26 cellular contexts compared by ENCODE assay signal in the genomic region with DNA sequence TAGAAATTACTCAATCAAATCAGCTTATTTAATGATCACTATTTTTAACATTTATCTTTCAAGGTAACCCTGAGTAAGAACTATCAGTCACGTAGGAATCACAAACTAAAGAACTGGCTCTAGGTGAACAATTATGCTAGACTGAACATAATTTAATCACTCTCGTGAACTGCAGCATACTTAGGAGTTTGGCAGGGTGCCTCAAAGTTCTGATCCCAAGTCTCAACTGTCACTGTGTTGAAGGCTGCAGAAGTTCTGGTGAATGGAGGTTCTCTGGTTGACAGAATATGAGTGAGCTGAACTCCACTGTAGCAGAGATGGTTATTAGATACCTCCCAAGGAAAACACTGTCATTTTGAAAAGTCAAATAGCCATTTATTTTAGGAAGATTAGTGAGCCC.
"Had no signal": no experiment of that assay in that cellular context is flagged by ENCODE, and none has a peak within 500 bp of the region (broad histone marks: within the 10 kb centered on the region; RNA-seq: fewer than 3 reads in every experiment).

No MANE protein-coding gene starts in this region.

- ATAC-seq: activated CD4-positive, alpha-beta T cell treated with anti-CD3 and anti-CD28 coated beads for 36 hours; activated T-cell treated with anti-CD3 and anti-CD28 coated beads, Interleukin-2, amount 50 U/mL, for 4 hours; activated T-helper 17 cell treated with anti-CD3 and anti-CD28 coated beads, Interleukin-2, amount 50 U/mL, for 72 hours; effector memory CD8-positive, alpha-beta T cell; gastroesophageal sphincter had no signal

- H3K4me3 Mint-ChIP-seq: activated CD4-positive, alpha-beta memory T cell treated with anti-CD3 and anti-CD28 coated beads for 36 hours; activated CD4-positive, alpha-beta T cell treated with anti-CD3 and anti-CD28 coated beads for 36 hours; activated CD4-positive, alpha-beta T cell treated with anti-CD3 and anti-CD28 coated beads, Interleukin-2, amount 10 ng/mL, durations not matched to agents 24 days and 14 days; activated naive CD8-positive, alpha-beta T cell; activated T-cell treated with anti-CD3 and anti-CD28 coated beads, Interleukin-2, amount 50 U/mL, for 4 hours; activated T-helper 17 cell treated with anti-CD3 and anti-CD28 coated beads, Interleukin-2, amount 50 U/mL, for 72 hours; dendritic cell treated with granulocyte-macrophage colony-stimulating factor and Interleukin-4, amounts not matched to agents 40 ng/mL and 50 ng/mL, for 4 days; effector memory CD8-positive, alpha-beta T cell had no signal

- H3K27ac ChIP-seq: coronary artery, epithelial cell of prostate, esophagus squamous epithelium, gastroesophageal sphincter had no signal

- H3K9me3 Mint-ChIP-seq: activated CD4-positive, alpha-beta T cell treated with anti-CD3 and anti-CD28 coated beads, Interleukin-2, amount 10 ng/mL, durations not matched to agents 24 days and 14 days; activated T-helper 17 cell treated with anti-CD3 and anti-CD28 coated beads, Interleukin-2, amount 50 U/mL, for 72 hours; dendritic cell treated with granulocyte-macrophage colony-stimulating factor and Interleukin-4, amounts not matched to agents 40 ng/mL and 50 ng/mL, for 4 days; effector memory CD8-positive, alpha-beta T cell had no signal

- H3K27ac Mint-ChIP-seq: activated CD4-positive, alpha-beta memory T cell treated with anti-CD3 and anti-CD28 coated beads for 36 hours; activated CD4-positive, alpha-beta T cell treated with anti-CD3 and anti-CD28 coated beads for 36 hours; activated CD4-positive, alpha-beta T cell treated with anti-CD3 and anti-CD28 coated beads, Interleukin-2, amount 10 ng/mL, durations not matched to agents 24 days and 14 days; activated naive CD8-positive, alpha-beta T cell; activated T-helper 17 cell treated with anti-CD3 and anti-CD28 coated beads, Interleukin-2, amount 50 U/mL, for 72 hours; dendritic cell treated with granulocyte-macrophage colony-stimulating factor and Interleukin-4, amounts not matched to agents 40 ng/mL and 50 ng/mL, for 4 days; effector memory CD8-positive, alpha-beta T cell had no signal

- H3K9me3 ChIP-seq: gastroesophageal sphincter had no signal

- H3K4me3 ChIP-seq: coronary artery, esophagus squamous epithelium, gastroesophageal sphincter had no signal

- H3K4me1 Mint-ChIP-seq: activated CD4-positive, alpha-beta T cell treated with anti-CD3 and anti-CD28 coated beads for 36 hours; activated CD4-positive, alpha-beta T cell treated with anti-CD3 and anti-CD28 coated beads, Interleukin-2, amount 10 ng/mL, durations not matched to agents 24 days and 14 days; activated T-helper 17 cell treated with anti-CD3 and anti-CD28 coated beads, Interleukin-2, amount 50 U/mL, for 72 hours had no signal

- H3K27me3 Mint-ChIP-seq: activated CD4-positive, alpha-beta memory T cell treated with anti-CD3 and anti-CD28 coated beads for 36 hours; activated CD4-positive, alpha-beta T cell treated with anti-CD3 and anti-CD28 coated beads for 36 hours; activated CD4-positive, alpha-beta T cell treated with anti-CD3 and anti-CD28 coated beads, Interleukin-2, amount 10 ng/mL, durations not matched to agents 24 days and 14 days; activated naive CD8-positive, alpha-beta T cell; activated T-helper 17 cell treated with anti-CD3 and anti-CD28 coated beads, Interleukin-2, amount 50 U/mL, for 72 hours; dendritic cell treated with granulocyte-macrophage colony-stimulating factor and Interleukin-4, amounts not matched to agents 40 ng/mL and 50 ng/mL, for 4 days; effector memory CD8-positive, alpha-beta T cell had no signal

- H3K27me3 ChIP-seq: esophagus squamous epithelium, gastroesophageal sphincter had no signal

- DNase-seq: activated CD4-positive, alpha-beta memory T cell treated with anti-CD3 and anti-CD28 coated beads for 36 hours; activated CD4-positive, alpha-beta T cell treated with anti-CD3 and anti-CD28 coated beads for 36 hours; activated CD4-positive, alpha-beta T cell treated with anti-CD3 and anti-CD28 coated beads, Interleukin-2, amount 10 ng/mL, durations not matched to agents 24 days and 14 days; activated CD4-positive, CD25-positive, alpha-beta regulatory T cell; activated CD4-positive, CD25-positive, alpha-beta regulatory T cell treated with anti-CD3 and anti-CD28 coated beads, Interleukin-2, amount 50 U/mL, for 72 hours; activated CD8-positive, alpha-beta memory T cell treated with anti-CD3 and anti-CD28 coated beads for 24 hours; activated effector memory CD4-positive, alpha-beta T cell treated with Interleukin-2 at 50 U/mL for 16 hours; activated gamma-delta T cell treated with Interleukin-2 at 50 U/mL for 16 hours; activated naive CD4-positive, alpha-beta T cell treated with anti-CD3 and anti-CD28 coated beads, Interleukin-2, amount 50 U/mL, for 16 hours; activated naive CD4-positive, alpha-beta T cell treated with Interleukin-2 at 50 U/mL for 16 hours; activated T-cell treated with anti-CD3 and anti-CD28 coated beads, Interleukin-2, amount 50 U/mL, for 4 hours; amniotic stem cell; anterior cingulate cortex; central memory CD4-positive, alpha-beta T cell; cerebellar nuclear complex; effector CD4-positive, alpha-beta T cell; effector memory CD8-positive, alpha-beta T cell; esophagus squamous epithelium; foreskin melanocyte; T-helper 2 cell had no signal
